Comparison of ENCODE assay signal across 2 cellular contexts in genomic region chr13:31011193-31011860, GRCh38.
TF ChIP-seq lines count a peak whose summit lies in the region.

No MANE protein-coding gene starts in this region.

TF ChIP-seq in GM12878, 131 proteins besides CTCF, POLR2A, EP300 and RAD21:
- TF ChIP-seq POU2F2 (IDR thresholded peaks at IDR 0.05; ENCODE audit: borderline replicate concordance, low read depth, low read length) (peak; percentile 28; the same call in 1 of the 3 replicates), EED (IDR thresholded peaks at IDR 0.05; ENCODE audit: low read depth) (no peak)

TF ChIP-seq in neural cell, 6 proteins besides CTCF, POLR2A, EP300 and RAD21:
- TF ChIP-seq POLR2AphosphoS5 (IDR thresholded peaks at IDR 0.05) = peak; percentile 23
- TF ChIP-seq TAF1 (IDR thresholded peaks at IDR 0.05; ENCODE audit: low read depth) = no peak
- TF ChIP-seq SMC3 (conservative IDR thresholded peaks at IDR 0.05; ENCODE audit: poor library complexity) = no peak
